8 cellular contexts compared by ENCODE assay signal in genomic region chr7:6576024-6576866, GRCh38. TPM values are rescaled to one million over a fixed set of nuclear protein-coding genes. Genes with fewer than 3 reads are reported as not detected.
DNase-seq lines count a peak whose midpoint lies in the region; ATAC-seq and TF ChIP-seq lines count a peak whose summit lies in the region.

No MANE protein-coding gene starts in this region.

- peaks cover 0 to 10% of the 10 kb centered on the region in 2 donors for H3K36me3 Mint-ChIP-seq in naive B cell

- in situ Hi-C loops in astrocyte of the cerebellum (cut with HindIII; ENCODE audit: low sequenced_read_pairs) = no loop called here

- H3K4me1 Mint-ChIP-seq in naive B cell = peaks cover 7 to 27% (median 21%) of the 10 kb centered on the region in 3 donors

- TF ChIP-seq CTCF in AG09309 (IDR thresholded peaks at IDR 0.05; ENCODE audit: control insufficient read depth, insufficient read depth, low read depth, low read length, missing control alignments) (no peak), HFF-Myc (IDR thresholded peaks at IDR 0.05; ENCODE audit: low read depth, low read length, missing control alignments) (no peak), astrocyte of the cerebellum (IDR thresholded peaks at IDR 0.05; ENCODE audit: low read depth, low read length, missing control alignments) (no peak)

- peak overlapping the region in 7 of 8 donors; percentile 23 to 91 (median 70) for H3K4me3 Mint-ChIP-seq in naive B cell

- peaks cover 0 to 8% (median 4%) of the 10 kb centered on the region in 3 donors for H3K27me3 Mint-ChIP-seq in naive B cell

- no peak for DNase-seq in AG09309 (ENCODE audit: low read depth)
- no peak for DNase-seq in HFF-Myc (ENCODE audit: extremely low read depth, low read depth)
- no peak for DNase-seq in astrocyte of the cerebellum (ENCODE audit: low read depth)
- no peak for DNase-seq in naive B cell
- DNase-seq in NCI-H2081 (lab: John Stamatoyannopoulos, UW) = no peak
- DNase-seq in NCI-H510A treated with DMSO at 0.1 percent for 48 hours (lab: John Stamatoyannopoulos, UW) = no peak

- ATAC-seq in naive B cell (ENCODE audit: low read depth in 2 of 2) = no peak
- ATAC-seq in GM18867 (IDR thresholded peaks at IDR 0.05; ENCODE audit: unreplicated experiment) = no peak
- no peak for ATAC-seq in GM18868 (IDR thresholded peaks at IDR 0.05; ENCODE audit: unreplicated experiment)

- peak overlapping the region in 5 of 6 donors; percentile 59 to 94 (median 85) for H3K27ac Mint-ChIP-seq in naive B cell

- H3K4me3 ChIP-seq in AG09309 (ENCODE audit: control insufficient read depth, low read depth, low read length) = peak overlapping the region; percentile 45
- peak overlapping the region; percentile 70 for H3K4me3 ChIP-seq in HFF-Myc (replicated peaks; ENCODE audit: low read depth, low read length)
- peak overlapping the region; percentile 79 for H3K4me3 ChIP-seq in astrocyte of the cerebellum (ENCODE audit: low read depth, low read length)

- H3K9me3 Mint-ChIP-seq in naive B cell = no peaks in the 10 kb centered on the region

RNA-seq across cellular contexts. Expression of gene ZDHHC4, which starts 1.0 kb away (rescaled TPM):
- polyA plus RNA-seq in naive B cell (ENCODE audit: low read depth in 6 of 6) = 10 to 100 TPM; 77.9 to 97.7 (median 81.4) TPM

RNA-seq across cellular contexts. Expression of gene INTS15, which starts 13.6 kb away (rescaled TPM):
- polyA plus RNA-seq in naive B cell (ENCODE audit: low read depth in 6 of 6) = 10 to 100 TPM; 27.1 to 47.7 (median 34.4) TPM

RNA-seq across cellular contexts. Expression of gene GRID2IP, which starts 25.0 kb away (rescaled TPM):
- polyA plus RNA-seq in naive B cell (ENCODE audit: low read depth in 6 of 6) = under 1 TPM in 2 of 6 donors, not detected in 4; 0.08 to 0.17 TPM

RNA-seq across cellular contexts. Expression of gene ZNF853, which starts 39.2 kb away (rescaled TPM):
- polyA plus RNA-seq in naive B cell (ENCODE audit: low read depth in 6 of 6) = 1 to 10 TPM; 1.1 to 4.0 (median 1.7) TPM
